1 cellular context compared by ENCODE assay signal in the genomic region with DNA sequence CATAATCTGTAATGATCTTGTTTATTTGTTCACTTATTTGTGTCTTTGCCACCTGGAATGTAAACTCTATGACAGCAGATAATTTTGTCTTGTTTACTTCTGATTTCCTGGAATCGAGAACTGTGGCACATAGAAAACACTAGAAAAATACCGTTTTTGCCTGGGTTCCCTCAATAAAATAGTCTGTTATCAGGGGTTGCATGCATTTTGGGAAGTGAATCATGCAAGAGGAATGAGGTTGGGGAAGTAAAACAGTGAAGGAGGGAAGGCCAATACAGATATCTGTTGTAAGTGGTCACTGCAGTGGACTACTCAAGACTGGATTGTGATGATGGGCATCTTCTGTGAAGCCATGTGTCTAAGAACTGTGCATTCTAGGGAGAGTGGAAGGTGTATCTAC.
TF ChIP-seq lines count a peak whose summit lies in the region.

No MANE protein-coding gene starts in this region.

TF ChIP-seq in HepG2, 621 proteins besides CTCF, POLR2A, EP300 and RAD21 (continued from another document):
- TF ChIP-seq, protein P1, sequence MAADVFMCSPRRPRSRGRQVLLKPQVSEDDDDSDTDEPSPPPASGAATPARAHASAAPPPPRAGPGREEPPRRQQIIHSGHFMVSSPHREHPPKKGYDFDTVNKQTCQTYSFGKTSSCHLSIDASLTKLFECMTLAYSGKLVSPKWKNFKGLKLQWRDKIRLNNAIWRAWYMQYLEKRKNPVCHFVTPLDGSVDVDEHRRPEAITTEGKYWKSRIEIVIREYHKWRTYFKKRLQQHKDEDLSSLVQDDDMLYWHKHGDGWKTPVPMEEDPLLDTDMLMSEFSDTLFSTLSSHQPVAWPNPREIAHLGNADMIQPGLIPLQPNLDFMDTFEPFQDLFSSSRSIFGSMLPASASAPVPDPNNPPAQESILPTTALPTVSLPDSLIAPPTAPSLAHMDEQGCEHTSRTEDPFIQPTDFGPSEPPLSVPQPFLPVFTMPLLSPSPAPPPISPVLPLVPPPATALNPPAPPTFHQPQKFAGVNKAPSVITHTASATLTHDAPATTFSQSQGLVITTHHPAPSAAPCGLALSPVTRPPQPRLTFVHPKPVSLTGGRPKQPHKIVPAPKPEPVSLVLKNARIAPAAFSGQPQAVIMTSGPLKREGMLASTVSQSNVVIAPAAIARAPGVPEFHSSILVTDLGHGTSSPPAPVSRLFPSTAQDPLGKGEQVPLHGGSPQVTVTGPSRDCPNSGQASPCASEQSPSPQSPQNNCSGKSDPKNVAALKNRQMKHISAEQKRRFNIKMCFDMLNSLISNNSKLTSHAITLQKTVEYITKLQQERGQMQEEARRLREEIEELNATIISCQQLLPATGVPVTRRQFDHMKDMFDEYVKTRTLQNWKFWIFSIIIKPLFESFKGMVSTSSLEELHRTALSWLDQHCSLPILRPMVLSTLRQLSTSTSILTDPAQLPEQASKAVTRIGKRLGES (CRISPR knock-in tag; IDR thresholded peaks at IDR 0.05; ENCODE audit: borderline replicate concordance) = no peak
- TF ChIP-seq MAZ (IDR thresholded peaks at IDR 0.05; ENCODE audit: borderline replicate concordance, low read depth, low read length) (no peak), MAZ (CRISPR knock-in tag; IDR thresholded peaks at IDR 0.05; ENCODE audit: low read depth) (no peak), FOXK1 (CRISPR knock-in tag; IDR thresholded peaks at IDR 0.05; ENCODE audit: borderline replicate concordance, low read depth) (no peak), SUZ12 (IDR thresholded peaks at IDR 0.05; ENCODE audit: low read depth, low read length) (no peak), ELF3 (CRISPR knock-in tag; IDR thresholded peaks at IDR 0.05) (no peak), ZSCAN25 (CRISPR knock-in tag; IDR thresholded peaks at IDR 0.05) (no peak), ZNF563 (CRISPR knock-in tag; IDR thresholded peaks at IDR 0.05) (no peak), ARNT (IDR thresholded peaks at IDR 0.05) (no peak), MTF2 (CRISPR knock-in tag; IDR thresholded peaks at IDR 0.05; ENCODE audit: borderline replicate concordance) (no peak), PITX1 (CRISPR knock-in tag; IDR thresholded peaks at IDR 0.05) (no peak), TRIM24 (CRISPR knock-in tag; IDR thresholded peaks at IDR 0.05) (no peak), PRPF4 (IDR thresholded peaks at IDR 0.05; ENCODE audit: low read depth, low read length, poor library complexity, severe bottlenecking) (no peak), HES4 (CRISPR knock-in tag; IDR thresholded peaks at IDR 0.05; ENCODE audit: borderline replicate concordance) (no peak)
- TF ChIP-seq, protein P2, sequence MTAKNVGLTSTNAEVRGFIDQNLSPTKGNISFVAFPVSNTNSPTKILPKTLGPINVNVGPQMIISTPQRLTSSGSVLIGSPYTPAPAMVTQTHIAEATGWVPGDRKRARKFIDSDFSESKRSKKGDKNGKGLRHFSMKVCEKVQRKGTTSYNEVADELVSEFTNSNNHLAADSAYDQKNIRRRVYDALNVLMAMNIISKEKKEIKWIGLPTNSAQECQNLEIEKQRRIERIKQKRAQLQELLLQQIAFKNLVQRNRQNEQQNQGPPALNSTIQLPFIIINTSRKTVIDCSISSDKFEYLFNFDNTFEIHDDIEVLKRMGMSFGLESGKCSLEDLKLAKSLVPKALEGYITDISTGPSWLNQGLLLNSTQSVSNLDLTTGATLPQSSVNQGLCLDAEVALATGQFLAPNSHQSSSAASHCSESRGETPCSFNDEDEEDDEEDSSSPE (CRISPR knock-in tag; IDR thresholded peaks at IDR 0.05) = no peak
- TF ChIP-seq, protein P3, sequence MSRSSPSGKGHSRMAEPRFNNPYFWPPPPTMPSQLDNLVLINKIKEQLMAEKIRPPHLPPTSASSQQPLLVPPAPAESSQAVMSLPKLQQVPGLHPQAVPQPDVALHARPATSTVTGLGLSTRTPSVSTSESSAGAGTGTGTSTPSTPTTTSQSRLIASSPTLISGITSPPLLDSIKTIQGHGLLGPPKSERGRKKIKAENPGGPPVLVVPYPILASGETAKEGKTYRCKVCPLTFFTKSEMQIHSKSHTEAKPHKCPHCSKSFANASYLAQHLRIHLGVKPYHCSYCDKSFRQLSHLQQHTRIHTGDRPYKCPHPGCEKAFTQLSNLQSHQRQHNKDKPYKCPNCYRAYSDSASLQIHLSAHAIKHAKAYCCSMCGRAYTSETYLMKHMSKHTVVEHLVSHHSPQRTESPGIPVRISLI (CRISPR knock-in tag; IDR thresholded peaks at IDR 0.05; ENCODE audit: borderline replicate concordance) = no peak
